In the genomic region with DNA sequence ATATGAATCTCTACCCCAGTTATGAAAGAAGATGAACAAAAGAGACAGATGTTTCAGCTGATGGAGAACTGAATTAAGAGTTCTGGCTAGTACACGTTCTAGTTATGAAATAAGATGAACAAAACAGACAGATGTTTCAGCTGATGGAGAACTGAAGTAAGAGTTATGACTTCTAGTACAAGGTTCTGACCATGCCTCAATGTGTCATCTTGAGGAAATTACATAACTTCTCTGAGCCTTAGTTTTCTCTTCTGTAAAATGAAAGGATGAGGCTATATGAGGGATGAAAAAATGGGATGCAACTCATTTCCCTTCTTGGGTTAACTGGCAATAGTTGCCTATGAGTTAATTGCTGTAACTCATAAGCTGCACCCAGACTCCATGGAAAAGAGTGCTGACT, we compare ENCODE assay signal across 14 cellular contexts.
DNase-seq lines count a peak whose midpoint lies in the region; ATAC-seq, FAIRE-seq and TF ChIP-seq lines count a peak whose summit lies in the region.
"Had no signal": no experiment of that assay in that cellular context is flagged by ENCODE, and none has a peak within 500 bp of the region (broad histone marks: within the 10 kb centered on the region; RNA-seq: fewer than 3 reads in every experiment).

No MANE protein-coding gene starts in this region.

- H3K36me3 Mint-ChIP-seq in activated CD8-positive, alpha-beta memory T cell treated with anti-CD3 and anti-CD28 coated beads, Interleukin-2, amount 10 ng/mL, durations not matched to agents 7 days and 5 days, result no peaks in the 10 kb centered on the region

- H4K20me1 ChIP-seq in keratinocyte (ENCODE audit: control insufficient read depth, extremely low read depth, insufficient read depth, low read length), result no peaks in the 10 kb centered on the region

- H3K27ac ChIP-seq in adrenal gland (peak overlapping the region in 3 of 5 donors; percentile 30 to 79 (median 76)), keratinocyte (ENCODE audit: control insufficient read depth, insufficient read depth, low read length) (no peak overlapping the region), thyroid gland (peak overlapping the region in 2 of 3 donors; percentile 48 to 64)

- H3K9me3 ChIP-seq in adrenal gland (replicated peaks in 1 of 3) (no peaks in the 10 kb centered on the region), keratinocyte (ENCODE audit: control insufficient read depth, low read depth, low read length) (no peaks in the 10 kb centered on the region), thyroid gland (no peaks in the 10 kb centered on the region)

- WGBS in adrenal gland, 4 donors, result 46 to 62% (median 51%) methylated on average over 1 of the region's 1 CpG
- WGBS in thyroid gland, 2 donors, result 81 to 96% methylated on average over 1 of the region's 1 CpG

- H2AFZ ChIP-seq in keratinocyte (ENCODE audit: control insufficient read depth, low read length), result no peak overlapping the region

- no peaks in the 10 kb centered on the region for H3K36me3 ChIP-seq in adrenal gland (replicated peaks in 1 of 2)
- no peaks in the 10 kb centered on the region for H3K36me3 ChIP-seq in keratinocyte (ENCODE audit: control insufficient read depth in 2 of 2, extremely low read depth in 1 of 2, insufficient read depth in 2 of 2, low read length in 2 of 2)
- no peaks in the 10 kb centered on the region for H3K36me3 ChIP-seq in thyroid gland

- no peak overlapping the region for H3K4me2 ChIP-seq in keratinocyte (ENCODE audit: control insufficient read depth, extremely low read depth, insufficient read depth, low read depth, low read length)

- no peak overlapping the region for H3K27ac Mint-ChIP-seq in activated CD8-positive, alpha-beta memory T cell treated with anti-CD3 and anti-CD28 coated beads, Interleukin-2, amount 10 ng/mL, durations not matched to agents 7 days and 5 days
- H3K27ac Mint-ChIP-seq: activated T-cell treated with anti-CD3 and anti-CD28 coated beads, Interleukin-2, amount 50 U/mL, for 72 hours had no signal

- H3K27me3 ChIP-seq in adrenal gland (no peaks in the 10 kb centered on the region), keratinocyte (ENCODE audit: control insufficient read depth, extremely low read depth, insufficient read depth, low read length) (no peaks in the 10 kb centered on the region), thyroid gland (no peaks in the 10 kb centered on the region)

- H3K4me1 ChIP-seq in adrenal gland (replicated peaks in 1 of 2), result peaks cover 0 to 15% of the 10 kb centered on the region in 2 donors
- peaks cover 8% of the 10 kb centered on the region for H3K4me1 ChIP-seq in keratinocyte (ENCODE audit: control insufficient read depth, extremely low read depth, insufficient read depth, low read length)
- peaks cover 3 to 7% of the 10 kb centered on the region in 2 donors for H3K4me1 ChIP-seq in thyroid gland

- no peak for ATAC-seq in HG02678 (IDR thresholded peaks at IDR 0.05; ENCODE audit: unreplicated experiment)
- ATAC-seq in activated CD8-positive, alpha-beta memory T cell treated with anti-CD3 and anti-CD28 coated beads, Interleukin-2, amount 10 ng/mL, durations not matched to agents 7 days and 5 days, result no peak
- no peak for ATAC-seq in HG03469 (IDR thresholded peaks at IDR 0.05; ENCODE audit: unreplicated experiment)
- ATAC-seq: activated T-cell treated with anti-CD3 and anti-CD28 coated beads, Interleukin-2, amount 50 U/mL, for 72 hours had no signal

- no peak for TF ChIP-seq CTCF in adrenal gland (IDR thresholded peaks at IDR 0.05)
- no peak for TF ChIP-seq CTCF in keratinocyte (optimal IDR thresholded peaks at IDR 0.05 in 1 of 3, IDR thresholded peaks at IDR 0.05 in 1 of 3, conservative IDR thresholded peaks at IDR 0.05 in 1 of 3; ENCODE audit: extremely low read depth in 1 of 3, insufficient read depth in 2 of 3, low read length in 3 of 3)
- TF ChIP-seq CTCF in thyroid gland (IDR thresholded peaks at IDR 0.05), result no peak

- TF ChIP-seq POLR2A in adrenal gland (IDR thresholded peaks at IDR 0.05) (no peak), thyroid gland (IDR thresholded peaks at IDR 0.05) (no peak)

- dilution Hi-C loops in keratinocyte (cut with MboI; ENCODE audit: extremely low pct_ligation_motif_present, low sequenced_read_pairs), result no loop called here

- CTCF ChIA-PET in activated CD8-positive, alpha-beta memory T cell treated with anti-CD3 and anti-CD28 coated beads, Interleukin-2, amount 10 ng/mL, durations not matched to agents 7 days and 5 days (lab: Charles Lee), result interaction anchor here (1.1 kb wide), 1 partner anchor 208 kb away, joined by 3 read pairs; no protein-coding TSS in a partner anchor

- H3K4me1 Mint-ChIP-seq in activated CD8-positive, alpha-beta memory T cell treated with anti-CD3 and anti-CD28 coated beads, Interleukin-2, amount 10 ng/mL, durations not matched to agents 7 days and 5 days, result peaks cover 7% of the 10 kb centered on the region

- no peaks in the 10 kb centered on the region for H3K27me3 Mint-ChIP-seq in activated CD8-positive, alpha-beta memory T cell treated with anti-CD3 and anti-CD28 coated beads, Interleukin-2, amount 10 ng/mL, durations not matched to agents 7 days and 5 days

- intact Hi-C loops in adrenal gland (cut with DNase I) (loop anchor here in 1 of 2 donors (10.0 kb wide), 1 partner anchor 254 kb away; no protein-coding TSS in a partner anchor), thyroid gland (cut with DNase I) (no loop called here)

- H3K9ac ChIP-seq in keratinocyte (ENCODE audit: control insufficient read depth, extremely low read depth, insufficient read depth, low read length), result no peak overlapping the region

- H3K4me3 ChIP-seq in adrenal gland (no peak overlapping the region), keratinocyte (ENCODE audit: control insufficient read depth in 2 of 3, extremely low read depth in 1 of 3, insufficient read depth in 2 of 3, low read depth in 1 of 3, low read length in 3 of 3) (no peak overlapping the region), thyroid gland (replicated peaks in 1 of 3) (no peak overlapping the region)

- no peaks in the 10 kb centered on the region for H3K9me1 ChIP-seq in keratinocyte (ENCODE audit: control insufficient read depth, extremely low read depth, insufficient read depth, low read length)

- H3K9me3 Mint-ChIP-seq in activated CD8-positive, alpha-beta memory T cell treated with anti-CD3 and anti-CD28 coated beads, Interleukin-2, amount 10 ng/mL, durations not matched to agents 7 days and 5 days (ENCODE audit: low read depth), result no peaks in the 10 kb centered on the region
- H3K9me3 Mint-ChIP-seq: activated T-cell treated with anti-CD3 and anti-CD28 coated beads, Interleukin-2, amount 50 U/mL, for 72 hours had no signal

- peak; percentile 84 for FAIRE-seq in keratinocyte (lab: Jason Lieb, UNC)
- FAIRE-seq: A204.1 had no signal

- DNase-seq in NOMO-1 treated with DMSO at 0.1 percent for 48 hours (lab: John Stamatoyannopoulos, UW; ENCODE audit: unreplicated experiment) (peak; percentile 3), NOMO-1 (lab: John Stamatoyannopoulos, UW; ENCODE audit: unreplicated experiment in 2 of 2) (no peak), adrenal gland (no peak), keratinocyte (ENCODE audit: low read depth, low spot score) (no peak), thyroid gland (no peak)
- no peak for DNase-seq in activated CD8-positive, alpha-beta memory T cell treated with anti-CD3 and anti-CD28 coated beads, Interleukin-2, amount 10 ng/mL, durations not matched to agents 7 days and 5 days
- DNase-seq: activated CD4-positive, alpha-beta T cell treated with anti-CD3 and anti-CD28 coated beads for 1 hour; activated T-cell treated with anti-CD3 and anti-CD28 coated beads, Interleukin-2, amount 50 U/mL, for 72 hours; NCI-H146; NCI-H526 treated with DMSO at 0.1 percent for 48 hours; SW 1271 had no signal

- H3K4me3 Mint-ChIP-seq in activated CD8-positive, alpha-beta memory T cell treated with anti-CD3 and anti-CD28 coated beads, Interleukin-2, amount 10 ng/mL, durations not matched to agents 7 days and 5 days, result no peak overlapping the region
- H3K4me3 Mint-ChIP-seq: activated T-cell treated with anti-CD3 and anti-CD28 coated beads, Interleukin-2, amount 50 U/mL, for 72 hours had no signal

- H3K79me2 ChIP-seq in keratinocyte (ENCODE audit: control insufficient read depth, insufficient read depth, low read length), result no peaks in the 10 kb centered on the region
